20 cellular contexts compared by ENCODE assay signal in genomic region chr18:34483198-34483597, GRCh38.
"Had no signal": no experiment of that assay in that cellular context is flagged by ENCODE, and none has a peak within 500 bp of the region (broad histone marks: within the 10 kb centered on the region; RNA-seq: fewer than 3 reads in every experiment).

No MANE protein-coding gene starts in this region.

- FAIRE-seq: endometrium, frontal cortex had no signal

- H3K36me3 ChIP-seq: heart left ventricle, neutrophil, spleen, tibial artery, upper lobe of right lung, vagina had no signal

- H3K4me3 ChIP-seq: heart left ventricle, mucosa of descending colon, spleen, tibial artery, upper lobe of right lung, vagina had no signal

- H3K27ac ChIP-seq: heart left ventricle, neutrophil, spleen, tibial artery, upper lobe of right lung, vagina had no signal

- H3K9me3 ChIP-seq: mucosa of descending colon, neutrophil, upper lobe of right lung, vagina had no signal

- H3K4me1 ChIP-seq: heart left ventricle, spleen, tibial artery, upper lobe of right lung, vagina had no signal

- H3K27me3 ChIP-seq: heart left ventricle, neutrophil, spleen, tibial artery, upper lobe of right lung, vagina had no signal

- DNase-seq: effector memory CD4-positive, alpha-beta T cell; heart left ventricle; hypothalamus; kidney glomerular epithelial cell; mucosa of descending colon; naive thymus-derived CD8-positive, alpha-beta T cell; posterior cingulate gyrus; spleen; stimulated activated CD4-positive, alpha-beta T cell treated with anti-CD3 and anti-CD28 coated beads, Interleukin-15, amount 100 ng/mL, for 24 hours; stimulated activated CD4-positive, alpha-beta T cell treated with anti-CD3 and anti-CD28 coated beads, Interleukin-1b, Interleukin-23, amount 100 ng/mL, for 48 hours; stimulated activated CD4-positive, alpha-beta T cell treated with anti-CD3 and anti-CD28 coated beads, Interleukin-4, amount 100 ng/mL, for 24 hours; tibial artery; upper lobe of right lung had no signal

- ATAC-seq: esophagus mucosa; heart left ventricle; mucosa of descending colon; naive thymus-derived CD8-positive, alpha-beta T cell; sciatic nerve; stimulated activated memory B cell treated with anti-CD40 and anti-IgM and Interleukin-4, amounts not matched to agents 10 μg/mL and 1 μg/mL and 100 μg/mL, for 72 hours; upper lobe of right lung had no signal
